Comparison of ENCODE assay signal across 11 cellular contexts in the genomic region with DNA sequence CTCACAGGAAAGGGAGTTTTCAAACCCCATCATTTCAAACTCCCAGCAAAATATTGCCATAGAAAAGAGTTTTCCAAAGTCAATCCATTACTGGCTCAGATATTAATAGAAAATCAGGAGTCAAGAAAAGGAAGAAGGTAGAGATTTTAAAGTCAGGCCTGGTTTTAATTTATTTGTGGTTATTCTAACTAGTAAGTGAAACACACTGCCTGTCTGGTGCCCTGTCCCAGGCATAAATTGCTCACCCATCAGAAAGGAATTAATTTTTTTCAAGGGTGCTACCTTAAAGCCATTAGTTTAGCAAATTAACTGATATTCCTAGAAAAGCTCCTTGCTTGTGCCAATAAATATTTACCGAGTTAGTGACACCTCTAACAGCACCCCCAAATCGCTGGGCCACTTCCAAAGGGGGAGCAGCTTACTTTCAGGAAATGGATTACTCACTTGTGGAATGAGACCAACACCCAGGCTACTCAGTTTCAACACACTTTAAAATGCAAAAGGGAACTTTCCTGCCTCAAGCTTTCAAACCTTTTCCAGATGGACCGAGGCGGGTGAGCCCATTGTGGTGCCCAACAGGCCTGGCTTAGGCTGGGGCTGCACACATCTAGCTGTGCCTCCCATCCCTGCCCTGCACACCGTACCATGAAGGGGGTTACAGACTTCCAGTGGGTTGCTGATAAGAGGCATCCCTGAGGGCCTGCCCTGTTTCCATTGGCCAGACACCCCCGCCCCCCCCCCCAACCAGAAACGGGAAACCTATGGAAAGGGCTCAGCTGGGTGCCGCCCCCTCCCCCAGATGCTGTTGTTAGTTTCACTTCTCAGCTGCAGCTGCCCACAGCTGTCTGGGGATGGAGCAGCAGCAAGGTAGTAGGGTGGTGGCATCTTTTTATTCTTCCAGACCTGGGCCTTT.
DNase-seq lines count a peak whose midpoint lies in the region; ATAC-seq and TF ChIP-seq lines count a peak whose summit lies in the region.
"Had no signal": no experiment of that assay in that cellular context is flagged by ENCODE, and none has a peak within 500 bp of the region (broad histone marks: within the 10 kb centered on the region; RNA-seq: fewer than 3 reads in every experiment).

No MANE protein-coding gene starts in this region.

- H3K4me1 Mint-ChIP-seq in memory B cell: peaks cover 18% of the 10 kb centered on the region

- TF ChIP-seq CTCF in coronary artery (IDR thresholded peaks at IDR 0.05): no peak

- no peaks in the 10 kb centered on the region for H3K9me3 ChIP-seq in HUES48 (ENCODE audit: control insufficient read depth, insufficient read depth, low read length)
- H3K9me3 ChIP-seq: spleen had no signal

- H3K9ac ChIP-seq in HUES48 (ENCODE audit: low read depth, low read length): peak overlapping the region; percentile 23; the same call in 1 of the 2 replicates

- DNase-seq in A172 (ENCODE audit: low spot score): peak; percentile 67
- peak; percentile 78 for DNase-seq in coronary artery (ENCODE audit: low spot score)
- peak in 1 of 2 donors; percentile 14 for DNase-seq in memory B cell (ENCODE audit: low spot score in 2 of 2)
- no peak for DNase-seq in NCI-H2196 (lab: John Stamatoyannopoulos, UW; ENCODE audit: unreplicated experiment)
- no peak for DNase-seq in cerebellar cortex (ENCODE audit: low spot score)
- DNase-seq in COR-L47 (lab: John Stamatoyannopoulos, UW): no peak
- DNase-seq: CD4-positive, CD25-positive, alpha-beta regulatory T cell; effector memory CD8-positive, alpha-beta T cell; spleen had no signal

- H3K36me3 Mint-ChIP-seq in memory B cell: no peaks in the 10 kb centered on the region
- H3K36me3 Mint-ChIP-seq: CD4-positive, CD25-positive, alpha-beta regulatory T cell had no signal

- H3K4me3 ChIP-seq in HUES48 (ENCODE audit: low read depth, low read length): peak overlapping the region; percentile 49
- H3K4me3 ChIP-seq in coronary artery: peak overlapping the region; percentile 28
- H3K4me3 ChIP-seq: spleen had no signal

- peak overlapping the region; percentile 67 for H3K27ac Mint-ChIP-seq in memory B cell
- H3K27ac Mint-ChIP-seq: CD4-positive, CD25-positive, alpha-beta regulatory T cell had no signal

- no peaks in the 10 kb centered on the region for H3K36me3 ChIP-seq in HUES48 (ENCODE audit: control insufficient read depth, insufficient read depth, low read length)
- H3K36me3 ChIP-seq: spleen had no signal

- no peaks in the 10 kb centered on the region for H3K27me3 Mint-ChIP-seq in memory B cell

- H3K27me3 ChIP-seq in HUES48 (ENCODE audit: control insufficient read depth, insufficient read depth, low read length): no peaks in the 10 kb centered on the region
- H3K27me3 ChIP-seq: spleen had no signal

- H3K4me1 ChIP-seq in HUES48 (ENCODE audit: control insufficient read depth, insufficient read depth, low read length): peaks cover 31% of the 10 kb centered on the region

- H3K27ac ChIP-seq in HUES48 (ENCODE audit: low read depth, low read length): peak overlapping the region; percentile 79
- H3K27ac ChIP-seq in coronary artery: peak overlapping the region; percentile 93 to 94

- no peaks in the 10 kb centered on the region for H3K9me3 Mint-ChIP-seq in memory B cell
- H3K9me3 Mint-ChIP-seq: effector memory CD8-positive, alpha-beta T cell had no signal

- peak; percentile 96 for ATAC-seq in memory B cell (ENCODE audit: low read depth)
- no peak for ATAC-seq in GM18873 (IDR thresholded peaks at IDR 0.05; ENCODE audit: low FRiP score, unreplicated experiment)
- ATAC-seq: effector memory CD8-positive, alpha-beta T cell had no signal

- no peak overlapping the region for H3K4me3 Mint-ChIP-seq in memory B cell
- H3K4me3 Mint-ChIP-seq: CD4-positive, CD25-positive, alpha-beta regulatory T cell; effector memory CD8-positive, alpha-beta T cell had no signal

Comparison
In these comparisons a context has a peak if more than half of its experiments do, and no peak if none do; other contexts are left out.
1. DNase-seq: peak in A172 (single experiment) and coronary artery (single experiment); none in NCI-H2196 (single experiment), cerebellar cortex (single experiment) and COR-L47 (single experiment).